In the genomic region with DNA sequence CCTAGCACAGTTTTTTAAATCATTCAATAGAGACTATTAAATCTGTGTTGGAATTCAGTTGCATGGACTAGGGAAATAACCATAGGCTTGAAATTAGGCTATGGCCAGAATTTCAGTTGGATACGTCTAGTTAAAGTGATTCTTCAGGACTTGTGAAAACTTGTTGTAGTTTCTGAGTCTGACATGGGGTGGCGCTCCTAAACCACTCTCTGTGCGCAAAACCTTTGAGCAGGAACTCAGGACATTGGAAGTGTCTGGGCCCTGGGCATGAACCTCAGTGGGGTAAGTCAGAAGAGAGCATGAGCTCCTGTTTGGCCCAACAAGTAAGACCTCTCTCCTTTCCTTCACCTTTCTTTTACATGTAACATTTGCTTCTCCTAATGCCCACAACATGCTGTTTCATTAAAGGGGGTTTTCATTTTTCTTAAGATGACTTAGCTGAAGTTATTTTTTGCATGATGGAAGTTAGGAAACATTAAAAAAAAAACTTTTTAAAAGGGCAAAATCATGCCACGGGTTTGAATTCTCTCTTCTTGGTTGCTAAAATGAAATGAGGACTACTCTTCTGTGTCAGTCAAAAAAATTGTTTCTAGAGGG, we compare ENCODE assay signal across 1 cellular context.
TF ChIP-seq lines count a peak whose summit lies in the region.

No MANE protein-coding gene starts in this region.

TF ChIP-seq in GM23338, 12 proteins besides CTCF, POLR2A, EP300 and RAD21 (continued from another document):
- TF ChIP-seq, protein P1, sequence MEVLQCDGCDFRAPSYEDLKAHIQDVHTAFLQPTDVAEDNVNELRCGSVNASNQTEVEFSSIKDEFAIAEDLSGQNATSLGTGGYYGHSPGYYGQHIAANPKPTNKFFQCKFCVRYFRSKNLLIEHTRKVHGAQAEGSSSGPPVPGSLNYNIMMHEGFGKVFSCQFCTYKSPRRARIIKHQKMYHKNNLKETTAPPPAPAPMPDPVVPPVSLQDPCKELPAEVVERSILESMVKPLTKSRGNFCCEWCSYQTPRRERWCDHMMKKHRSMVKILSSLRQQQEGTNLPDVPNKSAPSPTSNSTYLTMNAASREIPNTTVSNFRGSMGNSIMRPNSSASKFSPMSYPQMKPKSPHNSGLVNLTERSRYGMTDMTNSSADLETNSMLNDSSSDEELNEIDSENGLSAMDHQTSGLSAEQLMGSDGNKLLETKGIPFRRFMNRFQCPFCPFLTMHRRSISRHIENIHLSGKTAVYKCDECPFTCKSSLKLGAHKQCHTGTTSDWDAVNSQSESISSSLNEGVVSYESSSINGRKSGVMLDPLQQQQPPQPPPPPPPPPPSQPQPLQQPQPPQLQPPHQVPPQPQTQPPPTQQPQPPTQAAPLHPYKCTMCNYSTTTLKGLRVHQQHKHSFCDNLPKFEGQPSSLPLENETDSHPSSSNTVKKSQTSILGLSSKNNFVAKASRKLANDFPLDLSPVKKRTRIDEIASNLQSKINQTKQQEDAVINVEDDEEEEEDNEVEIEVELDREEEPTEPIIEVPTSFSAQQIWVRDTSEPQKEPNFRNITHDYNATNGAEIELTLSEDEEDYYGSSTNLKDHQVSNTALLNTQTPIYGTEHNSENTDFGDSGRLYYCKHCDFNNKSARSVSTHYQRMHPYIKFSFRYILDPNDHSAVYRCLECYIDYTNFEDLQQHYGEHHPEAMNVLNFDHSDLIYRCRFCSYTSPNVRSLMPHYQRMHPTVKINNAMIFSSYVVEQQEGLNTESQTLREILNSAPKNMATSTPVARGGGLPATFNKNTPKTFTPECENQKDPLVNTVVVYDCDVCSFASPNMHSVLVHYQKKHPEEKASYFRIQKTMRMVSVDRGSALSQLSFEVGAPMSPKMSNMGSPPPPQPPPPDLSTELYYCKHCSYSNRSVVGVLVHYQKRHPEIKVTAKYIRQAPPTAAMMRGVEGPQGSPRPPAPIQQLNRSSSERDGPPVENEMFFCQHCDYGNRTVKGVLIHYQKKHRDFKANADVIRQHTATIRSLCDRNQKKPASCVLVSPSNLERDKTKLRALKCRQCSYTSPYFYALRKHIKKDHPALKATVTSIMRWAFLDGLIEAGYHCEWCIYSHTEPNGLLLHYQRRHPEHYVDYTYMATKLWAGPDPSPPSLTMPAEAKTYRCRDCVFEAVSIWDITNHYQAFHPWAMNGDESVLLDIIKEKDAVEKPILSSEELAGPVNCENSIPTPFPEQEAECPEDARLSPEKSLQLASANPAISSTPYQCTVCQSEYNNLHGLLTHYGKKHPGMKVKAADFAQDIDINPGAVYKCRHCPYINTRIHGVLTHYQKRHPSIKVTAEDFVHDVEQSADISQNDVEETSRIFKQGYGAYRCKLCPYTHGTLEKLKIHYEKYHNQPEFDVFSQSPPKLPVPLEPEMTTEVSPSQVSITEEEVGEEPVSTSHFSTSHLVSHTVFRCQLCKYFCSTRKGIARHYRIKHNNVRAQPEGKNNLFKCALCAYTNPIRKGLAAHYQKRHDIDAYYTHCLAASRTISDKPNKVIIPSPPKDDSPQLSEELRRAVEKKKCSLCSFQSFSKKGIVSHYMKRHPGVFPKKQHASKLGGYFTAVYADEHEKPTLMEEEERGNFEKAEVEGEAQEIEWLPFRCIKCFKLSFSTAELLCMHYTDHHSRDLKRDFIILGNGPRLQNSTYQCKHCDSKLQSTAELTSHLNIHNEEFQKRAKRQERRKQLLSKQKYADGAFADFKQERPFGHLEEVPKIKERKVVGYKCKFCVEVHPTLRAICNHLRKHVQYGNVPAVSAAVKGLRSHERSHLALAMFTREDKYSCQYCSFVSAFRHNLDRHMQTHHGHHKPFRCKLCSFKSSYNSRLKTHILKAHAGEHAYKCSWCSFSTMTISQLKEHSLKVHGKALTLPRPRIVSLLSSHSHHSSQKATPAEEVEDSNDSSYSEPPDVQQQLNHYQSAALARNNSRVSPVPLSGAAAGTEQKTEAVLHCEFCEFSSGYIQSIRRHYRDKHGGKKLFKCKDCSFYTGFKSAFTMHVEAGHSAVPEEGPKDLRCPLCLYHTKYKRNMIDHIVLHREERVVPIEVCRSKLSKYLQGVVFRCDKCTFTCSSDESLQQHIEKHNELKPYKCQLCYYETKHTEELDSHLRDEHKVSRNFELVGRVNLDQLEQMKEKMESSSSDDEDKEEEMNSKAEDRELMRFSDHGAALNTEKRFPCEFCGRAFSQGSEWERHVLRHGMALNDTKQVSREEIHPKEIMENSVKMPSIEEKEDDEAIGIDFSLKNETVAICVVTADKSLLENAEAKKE (CRISPR knock-in tag; IDR thresholded peaks at IDR 0.05): no peak
- TF ChIP-seq EZH2 (IDR thresholded peaks at IDR 0.05; ENCODE audit: low read depth, unreplicated experiment) (no peak), POLR2AphosphoS5 (IDR thresholded peaks at IDR 0.05; ENCODE audit: low read depth) (no peak), CREB1 (CRISPR knock-in tag; IDR thresholded peaks at IDR 0.05; ENCODE audit: low read depth) (no peak)
- TF ChIP-seq, protein P2, sequence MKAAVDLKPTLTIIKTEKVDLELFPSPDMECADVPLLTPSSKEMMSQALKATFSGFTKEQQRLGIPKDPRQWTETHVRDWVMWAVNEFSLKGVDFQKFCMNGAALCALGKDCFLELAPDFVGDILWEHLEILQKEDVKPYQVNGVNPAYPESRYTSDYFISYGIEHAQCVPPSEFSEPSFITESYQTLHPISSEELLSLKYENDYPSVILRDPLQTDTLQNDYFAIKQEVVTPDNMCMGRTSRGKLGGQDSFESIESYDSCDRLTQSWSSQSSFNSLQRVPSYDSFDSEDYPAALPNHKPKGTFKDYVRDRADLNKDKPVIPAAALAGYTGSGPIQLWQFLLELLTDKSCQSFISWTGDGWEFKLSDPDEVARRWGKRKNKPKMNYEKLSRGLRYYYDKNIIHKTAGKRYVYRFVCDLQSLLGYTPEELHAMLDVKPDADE (IDR thresholded peaks at IDR 0.05): no peak
